Comparison of ENCODE assay signal across 8 cellular contexts in the genomic region with DNA sequence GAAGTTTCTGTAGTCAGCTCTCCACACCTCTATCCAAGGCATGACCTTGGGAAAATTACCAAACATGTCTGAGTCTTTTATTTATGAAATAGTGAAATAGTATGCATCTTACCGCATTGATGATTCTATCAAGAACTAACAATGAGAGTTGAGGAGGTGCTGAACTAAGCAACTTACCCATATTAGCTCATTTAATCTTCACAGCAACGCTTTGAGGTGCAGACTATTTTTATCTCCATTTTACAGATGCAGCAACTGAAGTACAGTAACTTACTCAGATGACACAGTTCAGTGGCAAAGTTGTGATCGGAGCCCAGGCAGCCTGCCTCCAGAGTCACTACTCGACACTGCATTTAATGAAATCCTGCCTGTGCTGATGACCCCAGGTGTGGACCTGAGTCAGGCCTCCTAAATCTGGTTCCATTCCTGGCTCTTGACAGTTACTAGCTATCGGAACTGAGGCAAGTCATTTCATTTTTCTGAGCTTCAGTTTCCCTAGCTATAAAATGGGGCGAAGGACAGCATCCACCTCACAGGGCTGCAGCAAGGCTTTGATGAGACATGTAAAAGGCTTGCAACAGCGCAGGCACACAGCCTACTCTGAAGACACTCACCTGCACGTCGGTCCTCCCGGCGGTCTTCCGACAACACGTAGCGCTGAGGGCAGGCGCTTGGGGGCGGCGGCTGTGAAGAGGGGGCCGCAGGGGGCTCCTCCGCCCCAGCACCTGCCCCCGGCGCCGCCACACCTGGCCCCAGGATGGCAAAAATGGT. TPM values are rescaled to one million over a fixed set of nuclear protein-coding genes. Genes with fewer than 3 reads are reported as not detected.
DNase-seq lines count a peak whose midpoint lies in the region; TF ChIP-seq lines count a peak whose summit lies in the region.
"Had no signal": no experiment of that assay in that cellular context is flagged by ENCODE, and none has a peak within 500 bp of the region (broad histone marks: within the 10 kb centered on the region; RNA-seq: fewer than 3 reads in every experiment).

No MANE protein-coding gene starts in this region.

- no peak for TF ChIP-seq CTCF in HFF-Myc (IDR thresholded peaks at IDR 0.05; ENCODE audit: low read depth, low read length, missing control alignments)
- TF ChIP-seq CTCF in WI38 (IDR thresholded peaks at IDR 0.05; ENCODE audit: low read depth, low read length) = no peak
- no peak for TF ChIP-seq CTCF in fibroblast of the aortic adventitia (IDR thresholded peaks at IDR 0.05; ENCODE audit: insufficient read depth, low read length)

- peak overlapping the region; percentile 72 for H3K4me3 ChIP-seq in HFF-Myc (replicated peaks; ENCODE audit: low read depth, low read length)
- peak overlapping the region; percentile 71 for H3K4me3 ChIP-seq in WI38 (ENCODE audit: low read depth, low read length)
- peak overlapping the region; percentile 84 for H3K4me3 ChIP-seq in fibroblast of the aortic adventitia (ENCODE audit: low read depth, low read length)
- H3K4me3 ChIP-seq in skin epidermis = peak overlapping the region; percentile 57 to 83 (median 67)

- no peak for DNase-seq in HFF-Myc (ENCODE audit: extremely low read depth, low read depth)
- no peak for DNase-seq in fibroblast of the aortic adventitia (ENCODE audit: low read depth)
- no peak for DNase-seq in stimulated activated CD4-positive, alpha-beta T cell treated with anti-CD3 and anti-CD28 coated beads, Interleukin-2, amount 100 ng/mL, for 24 hours
- DNase-seq in medulla oblongata (ENCODE audit: extremely low spot score) = no peak
- no peak for DNase-seq in stimulated activated CD4-positive, alpha-beta T cell treated with anti-CD3 and anti-CD28 coated beads, Interleukin-15, amount 100 ng/mL, for 24 hours

- peak overlapping the region in 6 of 21 experiments; percentile 18 to 83 (median 51) for H3K27ac ChIP-seq in skin epidermis

RNA-seq across cellular contexts. Expression of gene MYPOP, which starts 1.6 kb away (rescaled TPM):
- 0.33 and 2.4 TPM in 2 replicates for total RNA-seq in fibroblast of the aortic adventitia (ENCODE audit: low replicate concordance)

RNA-seq across cellular contexts. Expression of gene NANOS2, which starts 13.7 kb away (rescaled TPM):
- total RNA-seq in fibroblast of the aortic adventitia (ENCODE audit: low replicate concordance) = not detected in 2 replicates
- total RNA-seq: mucosa of gallbladder had no signal

RNA-seq across cellular contexts. Expression of gene IRF2BP1, which starts 14.9 kb away (rescaled TPM):
- total RNA-seq in fibroblast of the aortic adventitia (ENCODE audit: low replicate concordance) = 21.3 and 25.7 TPM in 2 replicates

RNA-seq across cellular contexts. Expression of gene FOXA3, which starts 36.7 kb away (rescaled TPM):
- not detected in 2 replicates for total RNA-seq in fibroblast of the aortic adventitia (ENCODE audit: low replicate concordance)

RNA-seq across cellular contexts. Expression of gene SYMPK, which starts 37.9 kb away (rescaled TPM):
- 21.3 and 38.1 TPM in 2 replicates for total RNA-seq in fibroblast of the aortic adventitia (ENCODE audit: low replicate concordance)
